In the genomic region with DNA sequence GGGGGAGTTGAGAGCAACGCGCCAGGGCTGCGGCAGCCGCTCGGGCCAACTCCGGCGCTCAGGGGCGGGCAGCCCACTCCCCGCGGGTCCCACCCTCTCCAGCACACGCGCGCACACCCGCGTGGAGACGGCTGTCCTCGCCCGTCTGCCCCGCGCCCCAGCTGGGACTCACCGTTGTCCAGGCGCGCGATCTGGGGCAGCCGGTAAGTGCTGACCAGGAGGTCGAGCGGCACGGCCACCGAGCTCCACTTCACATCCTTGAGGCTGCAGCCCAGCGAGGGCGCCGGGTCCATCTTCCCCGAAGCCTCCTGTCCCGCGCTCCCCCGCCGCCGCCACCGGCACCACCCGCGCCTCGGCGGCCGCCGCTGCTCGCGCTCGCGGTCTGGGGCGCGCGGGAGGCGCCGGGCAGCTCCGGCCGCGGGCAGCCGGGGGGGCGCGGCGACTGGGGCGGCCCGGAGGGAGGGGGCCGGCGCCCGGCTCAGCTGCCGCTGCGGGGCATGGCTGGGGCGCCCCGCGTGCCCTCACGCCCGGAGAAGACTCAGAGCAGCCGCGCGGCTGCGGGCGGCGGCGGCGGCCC, we compare ENCODE assay signal across 8 cellular contexts. TPM values are rescaled to one million over a fixed set of nuclear protein-coding genes. Genes with fewer than 3 reads are reported as not detected.
DNase-seq lines count a peak whose midpoint lies in the region; ATAC-seq and TF ChIP-seq lines count a peak whose summit lies in the region.

No MANE protein-coding gene starts in this region.

- H3K27me3 ChIP-seq in HUES6 (ENCODE audit: control insufficient read depth, insufficient read depth, low read length) = peaks cover 30% of the 10 kb centered on the region
- H3K27me3 ChIP-seq in heart left ventricle = peaks cover 0 to 42% (median 0%) of the 10 kb centered on the region in 9 donors

- H3K9ac ChIP-seq in HUES6 (ENCODE audit: low read length) = peak overlapping the region; percentile 75

- H3K9me3 Mint-ChIP-seq in activated naive CD8-positive, alpha-beta T cell treated with anti-CD3 and anti-CD28 coated beads for 36 hours = no peaks in the 10 kb centered on the region

- H3K27ac ChIP-seq in HUES6 (ENCODE audit: low read depth, low read length) (no peak overlapping the region), heart left ventricle (peak overlapping the region; percentile 56 to 88 (median 82))

- no peak for TF ChIP-seq POLR2A in heart left ventricle (IDR thresholded peaks at IDR 0.05)

- ATAC-seq in heart left ventricle (peak in 3 of 4 donors; percentile 3 to 11 (median 8)), GM21528 (IDR thresholded peaks at IDR 0.05; ENCODE audit: low FRiP score, unreplicated experiment) (no peak)

- H3K36me3 ChIP-seq in HUES6 (ENCODE audit: control insufficient read depth, insufficient read depth, low read length) (no peaks in the 10 kb centered on the region), heart left ventricle (no peaks in the 10 kb centered on the region)

- TF ChIP-seq CTCF in heart left ventricle (IDR thresholded peaks at IDR 0.05) = peak in 1 of 12 donors; percentile 4

- H3K9me3 ChIP-seq in HUES6 (ENCODE audit: control insufficient read depth, insufficient read depth, low read depth, low read length) (no peaks in the 10 kb centered on the region), heart left ventricle (no peaks in the 10 kb centered on the region)

- no peaks in the 10 kb centered on the region for H3K36me3 Mint-ChIP-seq in activated naive CD8-positive, alpha-beta T cell treated with anti-CD3 and anti-CD28 coated beads for 36 hours

- no peak overlapping the region for H3K27ac Mint-ChIP-seq in activated naive CD8-positive, alpha-beta T cell treated with anti-CD3 and anti-CD28 coated beads for 36 hours

- WGBS in heart left ventricle, 4 donors = 0 to 2% (median 0%) methylated on average over 9 to 81 of the region's 81 CpGs

- H3K4me3 ChIP-seq in HUES6 (ENCODE audit: low read depth, low read length) (peak overlapping the region; percentile 87), heart left ventricle (peak overlapping the region; percentile 49 to 98 (median 77))

- peak; percentile 29 for DNase-seq in activated CD4-positive, CD25-positive, alpha-beta regulatory T cell treated with anti-CD3 and anti-CD28 coated beads, Interleukin-2, amount 50 U/mL, for 72 hours
- DNase-seq in activated CD4-positive, CD25-positive, alpha-beta regulatory T cell (lab: John Stamatoyannopoulos, UW) = no peak
- no peak for DNase-seq in activated naive CD8-positive, alpha-beta T cell treated with anti-CD3 and anti-CD28 coated beads for 36 hours
- DNase-seq in heart left ventricle = peak; percentile 30 to 72 (median 52)
- peak; percentile 16 to 91 (median 42) for DNase-seq in posterior cingulate gyrus
- DNase-seq in stimulated activated naive CD4-positive, alpha-beta T cell treated with Interleukin-2 at 50 U/mL for 16 hours (lab: John Stamatoyannopoulos, UW) = no peak

- peaks cover 75% of the 10 kb centered on the region for H3K27me3 Mint-ChIP-seq in activated naive CD8-positive, alpha-beta T cell treated with anti-CD3 and anti-CD28 coated beads for 36 hours

- H3K4me1 ChIP-seq in HUES6 (ENCODE audit: control insufficient read depth, insufficient read depth, low read length) = peaks cover 16% of the 10 kb centered on the region
- peaks cover 0 to 42% (median 17%) of the 10 kb centered on the region in 12 donors for H3K4me1 ChIP-seq in heart left ventricle

- intact Hi-C loops in heart left ventricle (cut with DNase I) = loop anchor here (2.0 to 10.0 kb wide), 9 partner anchors 77 to 315 kb away; no protein-coding TSS in a partner anchor
- intact Hi-C loops in posterior cingulate gyrus (cut with DNase I) = loop anchor here (1.0 to 10.0 kb wide), 5 partner anchors 75 to 375 kb away; a partner anchor contains a TSS

- H3K4me3 Mint-ChIP-seq in activated naive CD8-positive, alpha-beta T cell treated with anti-CD3 and anti-CD28 coated beads for 36 hours = peak overlapping the region; percentile 70

- peaks cover 22% of the 10 kb centered on the region for H3K4me1 Mint-ChIP-seq in activated naive CD8-positive, alpha-beta T cell treated with anti-CD3 and anti-CD28 coated beads for 36 hours

RNA-seq across cellular contexts. Expression of a gene that starts 0.5 kb away (rescaled TPM):
- not detected for total RNA-seq in activated naive CD8-positive, alpha-beta T cell treated with anti-CD3 and anti-CD28 coated beads for 36 hours
- total RNA-seq in heart left ventricle = 10 to 100 TPM in 8 of 9 donors, 1 to 10 TPM in 1; 8.8 to 28.8 (median 13.4) TPM
- polyA plus RNA-seq in heart left ventricle = 10 to 100 TPM in 1 of 2 donors, 1 to 10 TPM in 1; 1.8 to 13.0 TPM

Comparison
In these comparisons a context has a peak if more than half of its experiments do, and no peak if none do; other contexts are left out.
1. DNase-seq: peak in activated CD4-positive, CD25-positive, alpha-beta regulatory T cell treated with anti-CD3 and anti-CD28 coated beads, Interleukin-2, amount 50 U/mL, for 72 hours (single experiment), heart left ventricle (5 of 5) and posterior cingulate gyrus (10 of 10); none in activated CD4-positive, CD25-positive, alpha-beta regulatory T cell (0 of 4), activated naive CD8-positive, alpha-beta T cell treated with anti-CD3 and anti-CD28 coated beads for 36 hours (single experiment) and stimulated activated naive CD4-positive, alpha-beta T cell treated with Interleukin-2 at 50 U/mL for 16 hours (single experiment).
2. RNA of a gene that starts 0.5 kb away (total RNA-seq): 8.8 to 28.8 TPM in heart left ventricle; not detected in activated naive CD8-positive, alpha-beta T cell treated with anti-CD3 and anti-CD28 coated beads for 36 hours; every median in the first group is over 4 times any median in the second.